Comparison of ENCODE assay signal across 1 cellular context in genomic region chr15:74432968-74433591, GRCh38.
TF ChIP-seq lines count a peak whose summit lies in the region.

No MANE protein-coding gene starts in this region.

TF ChIP-seq in HepG2, 621 proteins besides CTCF, POLR2A, EP300 and RAD21 (continued from another document):
- TF ChIP-seq FOXO4 (CRISPR knock-in tag; conservative IDR thresholded peaks at IDR 0.05) (no peak), TMF1 (CRISPR knock-in tag; IDR thresholded peaks at IDR 0.05; ENCODE audit: low read depth) (no peak), ZBTB8A (CRISPR knock-in tag; IDR thresholded peaks at IDR 0.05; ENCODE audit: borderline replicate concordance, low read depth) (no peak; the same call in 1 of the 2 replicates), SRSF4 (IDR thresholded peaks at IDR 0.05; ENCODE audit: low read depth, low read length, poor library complexity, severe bottlenecking) (no peak), MYNN (CRISPR knock-in tag; IDR thresholded peaks at IDR 0.05; ENCODE audit: low read depth) (no peak)
TF ChIP-seq in HepG2: peak in this region for 6.
